ENCODE assay signal across 1 cellular context in the genomic region with DNA sequence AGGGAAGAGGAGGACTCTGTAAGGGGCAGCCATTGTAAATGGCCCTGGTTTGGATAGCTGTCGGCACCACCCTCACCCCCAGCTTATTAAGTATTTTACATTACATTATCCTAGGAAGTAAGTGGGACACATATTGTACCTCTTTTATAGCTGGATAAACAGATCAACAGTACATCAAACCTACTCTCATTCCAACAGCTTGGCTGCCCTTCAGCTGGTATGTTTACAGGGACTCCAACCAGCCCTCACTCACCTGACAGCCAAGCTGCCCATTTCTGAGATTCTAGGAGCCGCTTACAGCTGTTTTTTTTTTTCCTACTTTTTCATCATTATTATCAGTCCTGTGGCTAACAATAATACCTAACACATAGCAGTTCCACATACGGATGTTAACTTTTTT.
TF ChIP-seq lines count a peak whose summit lies in the region.

No MANE protein-coding gene starts in this region.

TF ChIP-seq in HepG2, 621 proteins besides CTCF, POLR2A, EP300 and RAD21:
- TF ChIP-seq, protein P1, sequence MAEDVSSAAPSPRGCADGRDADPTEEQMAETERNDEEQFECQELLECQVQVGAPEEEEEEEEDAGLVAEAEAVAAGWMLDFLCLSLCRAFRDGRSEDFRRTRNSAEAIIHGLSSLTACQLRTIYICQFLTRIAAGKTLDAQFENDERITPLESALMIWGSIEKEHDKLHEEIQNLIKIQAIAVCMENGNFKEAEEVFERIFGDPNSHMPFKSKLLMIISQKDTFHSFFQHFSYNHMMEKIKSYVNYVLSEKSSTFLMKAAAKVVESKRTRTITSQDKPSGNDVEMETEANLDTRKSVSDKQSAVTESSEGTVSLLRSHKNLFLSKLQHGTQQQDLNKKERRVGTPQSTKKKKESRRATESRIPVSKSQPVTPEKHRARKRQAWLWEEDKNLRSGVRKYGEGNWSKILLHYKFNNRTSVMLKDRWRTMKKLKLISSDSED (CRISPR knock-in tag; IDR thresholded peaks at IDR 0.05), result no peak
- TF ChIP-seq MBD4 (IDR thresholded peaks at IDR 0.05; ENCODE audit: borderline replicate concordance, low read length) (no peak), ZNF878 (CRISPR knock-in tag; IDR thresholded peaks at IDR 0.05) (no peak), KLF9 (CRISPR knock-in tag; IDR thresholded peaks at IDR 0.05; ENCODE audit: low read depth) (no peak), ZNF235 (CRISPR knock-in tag; IDR thresholded peaks at IDR 0.05; ENCODE audit: borderline replicate concordance) (no peak), JDP2 (CRISPR knock-in tag; IDR thresholded peaks at IDR 0.05; ENCODE audit: borderline replicate concordance) (no peak), ZNF101 (CRISPR knock-in tag; IDR thresholded peaks at IDR 0.05; ENCODE audit: borderline replicate concordance, low read depth) (no peak), ZNF230 (CRISPR knock-in tag; IDR thresholded peaks at IDR 0.05) (no peak), DPF2 (CRISPR knock-in tag; IDR thresholded peaks at IDR 0.05; ENCODE audit: borderline replicate concordance, low read depth) (no peak), HOXA7 (CRISPR knock-in tag; IDR thresholded peaks at IDR 0.05) (no peak), KDM1A (CRISPR knock-in tag; IDR thresholded peaks at IDR 0.05) (no peak), AGO2 (optimal IDR thresholded peaks at IDR 0.05; ENCODE audit: low read depth, low read length) (no peak)
- TF ChIP-seq, protein P2, sequence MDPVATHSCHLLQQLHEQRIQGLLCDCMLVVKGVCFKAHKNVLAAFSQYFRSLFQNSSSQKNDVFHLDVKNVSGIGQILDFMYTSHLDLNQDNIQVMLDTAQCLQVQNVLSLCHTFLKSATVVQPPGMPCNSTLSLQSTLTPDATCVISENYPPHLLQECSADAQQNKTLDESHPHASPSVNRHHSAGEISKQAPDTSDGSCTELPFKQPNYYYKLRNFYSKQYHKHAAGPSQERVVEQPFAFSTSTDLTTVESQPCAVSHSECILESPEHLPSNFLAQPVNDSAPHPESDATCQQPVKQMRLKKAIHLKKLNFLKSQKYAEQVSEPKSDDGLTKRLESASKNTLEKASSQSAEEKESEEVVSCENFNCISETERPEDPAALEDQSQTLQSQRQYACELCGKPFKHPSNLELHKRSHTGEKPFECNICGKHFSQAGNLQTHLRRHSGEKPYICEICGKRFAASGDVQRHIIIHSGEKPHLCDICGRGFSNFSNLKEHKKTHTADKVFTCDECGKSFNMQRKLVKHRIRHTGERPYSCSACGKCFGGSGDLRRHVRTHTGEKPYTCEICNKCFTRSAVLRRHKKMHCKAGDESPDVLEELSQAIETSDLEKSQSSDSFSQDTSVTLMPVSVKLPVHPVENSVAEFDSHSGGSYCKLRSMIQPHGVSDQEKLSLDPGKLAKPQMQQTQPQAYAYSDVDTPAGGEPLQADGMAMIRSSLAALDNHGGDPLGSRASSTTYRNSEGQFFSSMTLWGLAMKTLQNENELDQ (CRISPR knock-in tag; IDR thresholded peaks at IDR 0.05; ENCODE audit: borderline replicate concordance), result no peak
- TF ChIP-seq, protein P3, sequence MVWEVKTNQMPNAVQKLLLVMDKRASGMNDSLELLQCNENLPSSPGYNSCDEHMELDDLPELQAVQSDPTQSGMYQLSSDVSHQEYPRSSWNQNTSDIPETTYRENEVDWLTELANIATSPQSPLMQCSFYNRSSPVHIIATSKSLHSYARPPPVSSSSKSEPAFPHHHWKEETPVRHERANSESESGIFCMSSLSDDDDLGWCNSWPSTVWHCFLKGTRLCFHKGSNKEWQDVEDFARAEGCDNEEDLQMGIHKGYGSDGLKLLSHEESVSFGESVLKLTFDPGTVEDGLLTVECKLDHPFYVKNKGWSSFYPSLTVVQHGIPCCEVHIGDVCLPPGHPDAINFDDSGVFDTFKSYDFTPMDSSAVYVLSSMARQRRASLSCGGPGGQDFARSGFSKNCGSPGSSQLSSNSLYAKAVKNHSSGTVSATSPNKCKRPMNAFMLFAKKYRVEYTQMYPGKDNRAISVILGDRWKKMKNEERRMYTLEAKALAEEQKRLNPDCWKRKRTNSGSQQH (CRISPR knock-in tag; IDR thresholded peaks at IDR 0.05; ENCODE audit: low read depth), result no peak
- TF ChIP-seq, protein P4, sequence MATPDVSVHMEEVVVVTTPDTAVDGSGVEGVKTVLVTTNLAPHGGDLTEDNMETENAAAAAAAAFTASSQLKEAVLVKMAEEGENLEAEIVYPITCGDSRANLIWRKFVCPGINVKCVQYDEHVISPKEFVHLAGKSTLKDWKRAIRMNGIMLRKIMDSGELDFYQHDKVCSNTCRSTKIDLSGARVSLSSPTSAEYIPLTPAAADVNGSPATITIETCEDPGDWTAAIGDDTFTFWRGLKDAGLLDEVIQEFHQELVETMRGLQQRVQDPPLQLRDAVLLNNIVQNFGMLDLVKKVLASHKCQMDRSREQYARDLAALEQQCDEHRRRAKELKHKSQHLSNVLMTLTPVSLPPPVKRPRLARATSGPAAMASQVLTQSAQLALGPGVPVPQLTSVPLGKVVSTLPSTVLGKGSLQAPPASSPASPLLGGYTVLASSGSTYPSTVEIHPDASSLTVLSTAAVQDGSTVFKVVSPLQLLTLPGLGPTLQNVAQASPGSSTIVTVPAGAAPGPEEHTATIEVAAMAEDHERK (CRISPR knock-in tag; IDR thresholded peaks at IDR 0.05; ENCODE audit: low read depth), result no peak
